In the genomic region with DNA sequence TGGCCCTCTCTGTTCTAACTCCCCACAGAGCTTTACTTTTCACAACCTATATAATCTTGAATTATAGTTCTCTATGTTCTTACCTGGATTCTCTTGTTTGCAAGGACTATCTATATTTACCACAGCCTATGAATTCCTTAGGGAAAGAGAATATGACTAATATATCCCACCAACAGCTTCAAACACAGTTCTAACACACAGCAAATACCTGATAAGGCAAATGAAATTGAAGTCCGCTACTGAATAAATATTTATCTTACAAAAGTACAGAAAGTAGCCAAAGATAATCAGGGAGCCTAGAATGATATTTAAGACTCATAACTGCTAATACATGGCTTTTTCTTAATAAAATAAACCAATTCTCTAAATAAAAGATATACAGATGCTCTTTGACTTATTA, we compare ENCODE assay signal across 7 cellular contexts.
"Had no signal": no experiment of that assay in that cellular context is flagged by ENCODE, and none has a peak within 500 bp of the region (broad histone marks: within the 10 kb centered on the region; RNA-seq: fewer than 3 reads in every experiment).

No MANE protein-coding gene starts in this region.

- H3K4me3 ChIP-seq: K562 had no signal

- DNase-seq: IMR-90, KBM-7 had no signal

- H3K27me3 Mint-ChIP-seq: IgD-negative memory B cell had no signal

- H3K27ac Mint-ChIP-seq: IgD-negative memory B cell had no signal

- H3K4me3 Mint-ChIP-seq: IgD-negative memory B cell had no signal

- ATAC-seq: HepG2, K562 had no signal

- FAIRE-seq: HepG2, HTR-8/SVneo, K562 had no signal

- H3K27ac ChIP-seq: HL-60 had no signal
